ENCODE assay signal across 25 cellular contexts in genomic region chr3:155960060-155960459, GRCh38.
DNase-seq lines count a peak whose midpoint lies in the region; ATAC-seq and TF ChIP-seq lines count a peak whose summit lies in the region.
"Had no signal": no experiment of that assay in that cellular context is flagged by ENCODE, and none has a peak within 500 bp of the region (broad histone marks: within the 10 kb centered on the region; RNA-seq: fewer than 3 reads in every experiment).

No MANE protein-coding gene starts in this region.

- H3K27me3 Mint-ChIP-seq in stimulated activated naive CD8-positive, alpha-beta T cell treated with anti-CD3 and anti-CD28 coated beads, Interleukin-15, amount 100 ng/mL, for 72 hours = no peaks in the 10 kb centered on the region
- H3K27me3 Mint-ChIP-seq: activated naive CD8-positive, alpha-beta T cell; stimulated activated naive B cell treated with anti-CD40 and anti-IgM and Interleukin-4, amounts not matched to agents 10 μg/mL and 1 μg/mL and 100 μg/mL, for 72 hours had no signal

- no peak overlapping the region for H3K27ac Mint-ChIP-seq in stimulated activated naive CD8-positive, alpha-beta T cell treated with anti-CD3 and anti-CD28 coated beads, Interleukin-15, amount 100 ng/mL, for 72 hours
- H3K27ac Mint-ChIP-seq: activated CD8-positive, alpha-beta T cell treated with anti-CD3 and anti-CD28 coated beads, Interleukin-2, amount 10 ng/mL, durations not matched to agents 7 days and 5 days; activated naive CD8-positive, alpha-beta T cell; neural progenitor cell; stimulated activated naive B cell treated with anti-CD40 and anti-IgM and Interleukin-4, amounts not matched to agents 10 μg/mL and 1 μg/mL and 100 μg/mL, for 72 hours; T-helper 1 cell treated with Interleukin-12 subunit alpha and Interleukin-12 subunit beta and Interleukin-4 antibody, amounts not matched to agents 30 μg/mL and 1 μg/mL, for 36 hours had no signal

- no peaks in the 10 kb centered on the region for H3K4me1 Mint-ChIP-seq in stimulated activated naive CD8-positive, alpha-beta T cell treated with anti-CD3 and anti-CD28 coated beads, Interleukin-15, amount 100 ng/mL, for 72 hours
- H3K4me1 Mint-ChIP-seq: neural progenitor cell; stimulated activated naive B cell treated with anti-CD40 and anti-IgM and Interleukin-4, amounts not matched to agents 10 μg/mL and 1 μg/mL and 100 μg/mL, for 72 hours had no signal

- H3K4me3 ChIP-seq in cardiac fibroblast (replicated peaks in 1 of 2; ENCODE audit: low read depth in 2 of 2, low read length in 2 of 2) = no peak overlapping the region
- H3K4me3 ChIP-seq: BLaER1, dorsolateral prefrontal cortex, heart right ventricle, neural progenitor cell had no signal

- H3K9me3 Mint-ChIP-seq in stimulated activated naive CD8-positive, alpha-beta T cell treated with anti-CD3 and anti-CD28 coated beads, Interleukin-15, amount 100 ng/mL, for 72 hours = peaks cover 0 to 5% of the 10 kb centered on the region in 2 donors
- H3K9me3 Mint-ChIP-seq: T-helper 1 cell treated with Interleukin-12 subunit alpha and Interleukin-12 subunit beta and Interleukin-4 antibody, amounts not matched to agents 30 μg/mL and 1 μg/mL, for 36 hours had no signal

- no peak for TF ChIP-seq CTCF in cardiac fibroblast (IDR thresholded peaks at IDR 0.05; ENCODE audit: low read depth, low read length)

- peak; percentile 86 for DNase-seq in GM03348 (ENCODE audit: low spot score)
- DNase-seq in cardiac fibroblast (ENCODE audit: low read depth in 2 of 2) = peak; percentile 81 to 88
- DNase-seq in hepatic stellate cell (ENCODE audit: low spot score) = peak; percentile 64
- DNase-seq in superior temporal gyrus (ENCODE audit: extremely low spot score) = peak; percentile 39
- DNase-seq in stimulated activated naive CD8-positive, alpha-beta T cell treated with anti-CD3 and anti-CD28 coated beads, Interleukin-15, amount 100 ng/mL, for 72 hours = no peak
- no peak for DNase-seq in Ammon's horn (ENCODE audit: low spot score)
- DNase-seq in amygdala (lab: John Stamatoyannopoulos, UW) = no peak
- no peak for DNase-seq in NCI-H524 treated with DMSO at 0.1 percent for 48 hours (lab: John Stamatoyannopoulos, UW)
- DNase-seq: activated CD8-positive, alpha-beta T cell treated with anti-CD3 and anti-CD28 coated beads, Interleukin-2, amount 10 ng/mL, durations not matched to agents 7 days and 5 days; activated effector memory CD4-positive, alpha-beta T cell treated with Interleukin-2 at 50 U/mL for 16 hours; dorsolateral prefrontal cortex; foreskin melanocyte; GDM1; heart right ventricle; KBM-7; left cardiac atrium; mammary epithelial cell; NCI-H1436; NCI-H774; stimulated activated naive B cell treated with anti-CD40 and anti-IgM and Interleukin-4, amounts not matched to agents 10 μg/mL and 1 μg/mL and 100 μg/mL, for 72 hours had no signal

- no peak overlapping the region for H3K4me3 Mint-ChIP-seq in stimulated activated naive CD8-positive, alpha-beta T cell treated with anti-CD3 and anti-CD28 coated beads, Interleukin-15, amount 100 ng/mL, for 72 hours
- H3K4me3 Mint-ChIP-seq: activated CD8-positive, alpha-beta T cell treated with anti-CD3 and anti-CD28 coated beads, Interleukin-2, amount 10 ng/mL, durations not matched to agents 7 days and 5 days; activated naive CD8-positive, alpha-beta T cell; neural progenitor cell; stimulated activated naive B cell treated with anti-CD40 and anti-IgM and Interleukin-4, amounts not matched to agents 10 μg/mL and 1 μg/mL and 100 μg/mL, for 72 hours; T-helper 1 cell treated with Interleukin-12 subunit alpha and Interleukin-12 subunit beta and Interleukin-4 antibody, amounts not matched to agents 30 μg/mL and 1 μg/mL, for 36 hours had no signal

- no peak for ATAC-seq in stimulated activated naive CD8-positive, alpha-beta T cell treated with anti-CD3 and anti-CD28 coated beads, Interleukin-15, amount 100 ng/mL, for 72 hours
- ATAC-seq: activated CD8-positive, alpha-beta T cell treated with anti-CD3 and anti-CD28 coated beads, Interleukin-2, amount 10 ng/mL, durations not matched to agents 7 days and 5 days; sciatic nerve; stimulated activated naive B cell treated with anti-CD40 and anti-IgM and Interleukin-4, amounts not matched to agents 10 μg/mL and 1 μg/mL and 100 μg/mL, for 72 hours had no signal

Comparison
In these comparisons a context has a peak if more than half of its experiments do, and no peak if none do; other contexts are left out.
1. DNase-seq: peak in GM03348 (single experiment), cardiac fibroblast (2 of 2), hepatic stellate cell (single experiment) and superior temporal gyrus (single experiment); none in stimulated activated naive CD8-positive, alpha-beta T cell treated with anti-CD3 and anti-CD28 coated beads, Interleukin-15, amount 100 ng/mL, for 72 hours (0 of 2), Ammon's horn (single experiment), amygdala (0 of 56) and NCI-H524 treated with DMSO at 0.1 percent for 48 hours (single experiment).